Comparison of ENCODE assay signal across 8 cellular contexts in genomic region chr12:110772409-110773032, GRCh38. TPM values are rescaled to one million over a fixed set of nuclear protein-coding genes. Genes with fewer than 3 reads are reported as not detected.
DNase-seq lines count a peak whose midpoint lies in the region; ATAC-seq and TF ChIP-seq lines count a peak whose summit lies in the region.
"Not testable (repeated sequence)": the region's sequence is repeated elsewhere in the genome, so short reads cannot be mapped to it uniquely, and the experiment has no call there.

No MANE protein-coding gene starts in this region.

- peak overlapping the region; percentile 56 for H2AFZ ChIP-seq in parathyroid adenoma

- H3K27me3 Mint-ChIP-seq in CD4-positive, alpha-beta T cell; T-helper 2 cell treated with Interferon-gamma antibody and Interleukin-4, amounts not matched to agents 5 μg/mL and 100 μg/mL, for 36 hours (ENCODE audit: low read depth); activated CD4-positive, alpha-beta memory T cell treated with anti-CD3 and anti-CD28 coated beads, Interleukin-2, amount 10 ng/mL, durations not matched to agents 7 days and 5 days; activated T-helper 17 cell treated with anti-CD3 and anti-CD28 coated beads, Interleukin-2, amount 50 U/mL, for 72 hours; activated naive CD8-positive, alpha-beta T cell treated with anti-CD3 and anti-CD28 coated beads, Interleukin-2, amount 10 ng/mL, durations not matched to agents 7 days and 5 days: not testable (repeated sequence)

- H3K4me3 Mint-ChIP-seq in CD4-positive, alpha-beta T cell, result peak overlapping the region; percentile 9
- peak overlapping the region; percentile 2 for H3K4me3 Mint-ChIP-seq in T-helper 2 cell treated with Interferon-gamma antibody and Interleukin-4, amounts not matched to agents 5 μg/mL and 100 μg/mL, for 36 hours
- peak overlapping the region; percentile 34 for H3K4me3 Mint-ChIP-seq in activated CD4-positive, alpha-beta memory T cell treated with anti-CD3 and anti-CD28 coated beads, Interleukin-2, amount 10 ng/mL, durations not matched to agents 7 days and 5 days
- H3K4me3 Mint-ChIP-seq in activated T-helper 17 cell treated with anti-CD3 and anti-CD28 coated beads, Interleukin-2, amount 50 U/mL, for 72 hours, result peak overlapping the region; percentile 68
- H3K4me3 Mint-ChIP-seq in activated naive CD8-positive, alpha-beta T cell treated with anti-CD3 and anti-CD28 coated beads, Interleukin-2, amount 10 ng/mL, durations not matched to agents 7 days and 5 days, result peak overlapping the region; percentile 50

- intact Hi-C loops in CD4-positive, alpha-beta T cell (cut with DNase I, micrococcal nuclease), result not testable (repeated sequence)

- not testable (repeated sequence) for TF ChIP-seq CTCF in CD4-positive, alpha-beta T cell (IDR thresholded peaks at IDR 0.05); cardiac muscle cell (IDR thresholded peaks at IDR 0.05; ENCODE audit: low read depth, low read length); parathyroid adenoma (IDR thresholded peaks at IDR 0.05)

- not testable (repeated sequence) for H3K9me3 ChIP-seq in CD4-positive, alpha-beta T cell (ENCODE audit: control insufficient read depth, low read length); cardiac muscle cell (ENCODE audit: low read depth); parathyroid adenoma (ENCODE audit: control insufficient read depth, low read length)

- H3K27ac ChIP-seq in CD4-positive, alpha-beta T cell (ENCODE audit: low read depth, low read length); parathyroid adenoma: not testable (repeated sequence)
- H3K27ac ChIP-seq in cardiac muscle cell, result peak overlapping the region; percentile 64

- H3K4me1 ChIP-seq in cardiac muscle cell (ENCODE audit: low read depth); parathyroid adenoma: not testable (repeated sequence)

- not testable (repeated sequence) for H3K36me3 ChIP-seq in cardiac muscle cell; parathyroid adenoma (ENCODE audit: control insufficient read depth, insufficient read depth, low read length)

- not testable (repeated sequence) for H3K27me3 ChIP-seq in CD4-positive, alpha-beta T cell (ENCODE audit: control insufficient read depth, insufficient read depth, low read length); cardiac muscle cell; parathyroid adenoma (ENCODE audit: control insufficient read depth, insufficient read depth, low read length)

- POLR2A ChIA-PET in CD4-positive, alpha-beta T cell (lab: Charles Lee), result interaction anchor here (0.6 to 1.0 kb wide), 5 partner anchors 10 to 31 kb away, joined by 3 to 4 read pairs (median 3); no protein-coding TSS in a partner anchor
- POLR2A ChIA-PET in activated CD4-positive, alpha-beta memory T cell treated with anti-CD3 and anti-CD28 coated beads, Interleukin-2, amount 10 ng/mL, durations not matched to agents 7 days and 5 days (lab: Charles Lee), result interaction anchor here (0.9 to 2.9 kb wide), 5 partner anchors 9 to 35 kb away, joined by 3 to 24 read pairs (median 3); partner anchors contain the start of gene PPP1CC
- POLR2A ChIA-PET in activated naive CD8-positive, alpha-beta T cell treated with anti-CD3 and anti-CD28 coated beads, Interleukin-2, amount 10 ng/mL, durations not matched to agents 7 days and 5 days (lab: Charles Lee), result interaction anchor here (0.7 to 1.2 kb wide), 4 partner anchors 30 to 368 kb away, joined by 3 to 4 read pairs (median 4); partner anchors contain the start of genes FAM216A and PPP1CC

- not testable (repeated sequence) for H3K36me3 Mint-ChIP-seq in CD4-positive, alpha-beta T cell (ENCODE audit: low read depth); T-helper 2 cell treated with Interferon-gamma antibody and Interleukin-4, amounts not matched to agents 5 μg/mL and 100 μg/mL, for 36 hours (ENCODE audit: low read depth); activated CD4-positive, alpha-beta memory T cell treated with anti-CD3 and anti-CD28 coated beads, Interleukin-2, amount 10 ng/mL, durations not matched to agents 7 days and 5 days (ENCODE audit: low read depth); activated T-helper 17 cell treated with anti-CD3 and anti-CD28 coated beads, Interleukin-2, amount 50 U/mL, for 72 hours (ENCODE audit: low read depth); activated naive CD8-positive, alpha-beta T cell treated with anti-CD3 and anti-CD28 coated beads, Interleukin-2, amount 10 ng/mL, durations not matched to agents 7 days and 5 days

- peak; percentile 9 for ATAC-seq in CD4-positive, alpha-beta T cell (ENCODE audit: poor library complexity)
- not testable (repeated sequence) for ATAC-seq in activated T-helper 17 cell treated with anti-CD3 and anti-CD28 coated beads, Interleukin-2, amount 50 U/mL, for 72 hours (replicated peaks); activated naive CD8-positive, alpha-beta T cell treated with anti-CD3 and anti-CD28 coated beads, Interleukin-2, amount 10 ng/mL, durations not matched to agents 7 days and 5 days (ENCODE audit: low read depth)

- not testable (repeated sequence) for H3K79me2 ChIP-seq in parathyroid adenoma

- H3K9me3 Mint-ChIP-seq in CD4-positive, alpha-beta T cell; T-helper 2 cell treated with Interferon-gamma antibody and Interleukin-4, amounts not matched to agents 5 μg/mL and 100 μg/mL, for 36 hours; activated CD4-positive, alpha-beta memory T cell treated with anti-CD3 and anti-CD28 coated beads, Interleukin-2, amount 10 ng/mL, durations not matched to agents 7 days and 5 days; activated T-helper 17 cell treated with anti-CD3 and anti-CD28 coated beads, Interleukin-2, amount 50 U/mL, for 72 hours; activated naive CD8-positive, alpha-beta T cell treated with anti-CD3 and anti-CD28 coated beads, Interleukin-2, amount 10 ng/mL, durations not matched to agents 7 days and 5 days: not testable (repeated sequence)

- H3K4me3 ChIP-seq in cardiac muscle cell; parathyroid adenoma (ENCODE audit: low read depth, low read length): not testable (repeated sequence)

- peaks cover 35% of the 10 kb centered on the region for H3K4me1 Mint-ChIP-seq in CD4-positive, alpha-beta T cell (ENCODE audit: low read depth)
- peaks cover 27% of the 10 kb centered on the region for H3K4me1 Mint-ChIP-seq in T-helper 2 cell treated with Interferon-gamma antibody and Interleukin-4, amounts not matched to agents 5 μg/mL and 100 μg/mL, for 36 hours (ENCODE audit: low read depth)
- peaks cover 39% of the 10 kb centered on the region for H3K4me1 Mint-ChIP-seq in activated CD4-positive, alpha-beta memory T cell treated with anti-CD3 and anti-CD28 coated beads, Interleukin-2, amount 10 ng/mL, durations not matched to agents 7 days and 5 days
- peaks cover 23% of the 10 kb centered on the region for H3K4me1 Mint-ChIP-seq in activated T-helper 17 cell treated with anti-CD3 and anti-CD28 coated beads, Interleukin-2, amount 50 U/mL, for 72 hours
- H3K4me1 Mint-ChIP-seq in activated naive CD8-positive, alpha-beta T cell treated with anti-CD3 and anti-CD28 coated beads, Interleukin-2, amount 10 ng/mL, durations not matched to agents 7 days and 5 days, result peaks cover 22% of the 10 kb centered on the region

- CTCF ChIA-PET in CD4-positive, alpha-beta T cell (lab: Charles Lee), result interaction anchor here (1.3 kb wide), 1 partner anchor 31 kb away, joined by 3 read pairs; no protein-coding TSS in a partner anchor
- CTCF ChIA-PET in activated CD4-positive, alpha-beta memory T cell treated with anti-CD3 and anti-CD28 coated beads, Interleukin-2, amount 10 ng/mL, durations not matched to agents 7 days and 5 days (lab: Charles Lee), result interaction anchor here (0.6 to 0.9 kb wide), 2 partner anchors 25 to 55 kb away, joined by 3 read pairs; no protein-coding TSS in a partner anchor

- in situ Hi-C loops in KBM-7 (cut with MboI; ENCODE audit: low pct_unique_long_range_greater_than_20kb, low sequenced_read_pairs), result not testable (repeated sequence)

- H3K9ac ChIP-seq in parathyroid adenoma, result not testable (repeated sequence)

- H3K27ac Mint-ChIP-seq in CD4-positive, alpha-beta T cell, result peak overlapping the region; percentile 89
- peak overlapping the region; percentile 48 for H3K27ac Mint-ChIP-seq in T-helper 2 cell treated with Interferon-gamma antibody and Interleukin-4, amounts not matched to agents 5 μg/mL and 100 μg/mL, for 36 hours
- peak overlapping the region; percentile 82 for H3K27ac Mint-ChIP-seq in activated CD4-positive, alpha-beta memory T cell treated with anti-CD3 and anti-CD28 coated beads, Interleukin-2, amount 10 ng/mL, durations not matched to agents 7 days and 5 days
- H3K27ac Mint-ChIP-seq in activated T-helper 17 cell treated with anti-CD3 and anti-CD28 coated beads, Interleukin-2, amount 50 U/mL, for 72 hours, result peak overlapping the region; percentile 86
- peak overlapping the region; percentile 81 for H3K27ac Mint-ChIP-seq in activated naive CD8-positive, alpha-beta T cell treated with anti-CD3 and anti-CD28 coated beads, Interleukin-2, amount 10 ng/mL, durations not matched to agents 7 days and 5 days

- not testable (repeated sequence) for H3K4me2 ChIP-seq in parathyroid adenoma (ENCODE audit: low read length)

- DNase-seq in CD4-positive, alpha-beta T cell; T-helper 2 cell treated with Interferon-gamma antibody and Interleukin-4, amounts not matched to agents 5 μg/mL and 100 μg/mL, for 36 hours (ENCODE audit: low spot score); activated CD4-positive, alpha-beta memory T cell treated with anti-CD3 and anti-CD28 coated beads, Interleukin-2, amount 10 ng/mL, durations not matched to agents 7 days and 5 days; activated naive CD8-positive, alpha-beta T cell treated with anti-CD3 and anti-CD28 coated beads, Interleukin-2, amount 10 ng/mL, durations not matched to agents 7 days and 5 days; cardiac muscle cell (ENCODE audit: low read depth in 1 of 2, low spot score in 1 of 2): not testable (repeated sequence)
- DNase-seq in KBM-7, result peak; percentile 5

RNA-seq across cellular contexts. Expression of gene PPP1CC, which starts 29.8 kb away (rescaled TPM):
- total RNA-seq in CD4-positive, alpha-beta T cell, result 100 to 1,000 TPM; 146 to 150 TPM
- total RNA-seq in activated CD4-positive, alpha-beta memory T cell treated with anti-CD3 and anti-CD28 coated beads, Interleukin-2, amount 10 ng/mL, durations not matched to agents 7 days and 5 days, result 100 to 1,000 TPM; 221 to 230 TPM
- total RNA-seq in activated T-helper 17 cell treated with anti-CD3 and anti-CD28 coated beads, Interleukin-2, amount 50 U/mL, for 72 hours, result 100 to 1,000 TPM; 185 to 259 TPM
- 100 to 1,000 TPM; 156 to 160 TPM for total RNA-seq in activated naive CD8-positive, alpha-beta T cell treated with anti-CD3 and anti-CD28 coated beads, Interleukin-2, amount 10 ng/mL, durations not matched to agents 7 days and 5 days
- total RNA-seq in cardiac muscle cell, result 118 and 150 TPM in 2 replicates
- 85.2 and 124 TPM in 2 replicates for polyA plus RNA-seq in cardiac muscle cell

Comparison
In these comparisons a context has a peak if more than half of its experiments do, and no peak if none do; other contexts are left out.
1. H3K4me3 Mint-ChIP-seq: peak in every context shown above with its lines; median percentile 68 in activated T-helper 17 cell treated with anti-CD3 and anti-CD28 coated beads, Interleukin-2, amount 50 U/mL, for 72 hours; 50 in activated naive CD8-positive, alpha-beta T cell treated with anti-CD3 and anti-CD28 coated beads, Interleukin-2, amount 10 ng/mL, durations not matched to agents 7 days and 5 days; 34 in activated CD4-positive, alpha-beta memory T cell treated with anti-CD3 and anti-CD28 coated beads, Interleukin-2, amount 10 ng/mL, durations not matched to agents 7 days and 5 days; 9 in CD4-positive, alpha-beta T cell; 2 in T-helper 2 cell treated with Interferon-gamma antibody and Interleukin-4, amounts not matched to agents 5 μg/mL and 100 μg/mL, for 36 hours.